1 cellular context compared by ENCODE assay signal in genomic region chr13:114314074-114314912, GRCh38.
A peak's percentile ranks its signal among the peaks of the same experiment; 100 is the strongest.
TF ChIP-seq lines count a peak whose summit lies in the region.

Gene CHAMP1 (plus strand): TSS chr13:114314503. CDS start chr13:114323843, 9,340 bp downstream.

TF ChIP-seq in HepG2, 621 proteins besides CTCF, POLR2A, EP300 and RAD21 (continued from another document and continues in another):
- TF ChIP-seq DZIP1 (CRISPR knock-in tag; IDR thresholded peaks at IDR 0.05) = no peak
- TF ChIP-seq GABPA (IDR thresholded peaks at IDR 0.05; ENCODE audit: low read depth, low read length) = peak; percentile 82
- peak; percentile 56 for TF ChIP-seq GABPA (CRISPR knock-in tag; IDR thresholded peaks at IDR 0.05; ENCODE audit: low read depth)
- peak; percentile 62 for TF ChIP-seq MED8 (CRISPR knock-in tag; IDR thresholded peaks at IDR 0.05; ENCODE audit: insufficient replicate concordance)
- TF ChIP-seq HDAC1 (CRISPR knock-in tag; IDR thresholded peaks at IDR 0.05) = peak; percentile 46
- peak; percentile 95 for TF ChIP-seq SPEN (CRISPR knock-in tag; IDR thresholded peaks at IDR 0.05; ENCODE audit: low read depth)
- TF ChIP-seq ZNF816 (CRISPR knock-in tag; IDR thresholded peaks at IDR 0.05; ENCODE audit: borderline replicate concordance) = peak; percentile 31; the same call in 1 of the 2 replicates
- peak; percentile 93 for TF ChIP-seq ETV5 (CRISPR knock-in tag; IDR thresholded peaks at IDR 0.05; ENCODE audit: borderline replicate concordance)
- TF ChIP-seq ZNF460 (CRISPR knock-in tag; IDR thresholded peaks at IDR 0.05; ENCODE audit: borderline replicate concordance) = no peak
- peak; percentile 34; the same call in 1 of the 2 replicates for TF ChIP-seq THRA (CRISPR knock-in tag; IDR thresholded peaks at IDR 0.05; ENCODE audit: borderline replicate concordance)
- peak; percentile 71 for TF ChIP-seq ZBTB25 (CRISPR knock-in tag; IDR thresholded peaks at IDR 0.05)
- peak; percentile 70 for TF ChIP-seq TAF15 (IDR thresholded peaks at IDR 0.05; ENCODE audit: low read depth, low read length, poor library complexity, severe bottlenecking)
- TF ChIP-seq FOXJ3 (CRISPR knock-in tag; IDR thresholded peaks at IDR 0.05; ENCODE audit: borderline replicate concordance) = no peak
- TF ChIP-seq ZFP36L1 (CRISPR knock-in tag; IDR thresholded peaks at IDR 0.05) = peak; percentile 98
- peak; percentile 59; the same call in 1 of the 2 replicates for TF ChIP-seq ZNF616 (CRISPR knock-in tag; IDR thresholded peaks at IDR 0.05; ENCODE audit: low read depth)
- TF ChIP-seq IRF2 (CRISPR knock-in tag; IDR thresholded peaks at IDR 0.05) = peak; percentile 45; the same call in 1 of the 2 replicates
- TF ChIP-seq ZNF614 (CRISPR knock-in tag; IDR thresholded peaks at IDR 0.05; ENCODE audit: borderline replicate concordance) = peak; percentile 37; the same call in 1 of the 2 replicates
- TF ChIP-seq SALL2 (CRISPR knock-in tag; IDR thresholded peaks at IDR 0.05) = 0 out of 2 replicates have a peak, but pooled peaks have one; percentile 56
- TF ChIP-seq ZNF446 (CRISPR knock-in tag; IDR thresholded peaks at IDR 0.05) = peak; percentile 93
- 0 out of 2 replicates have a peak, but pooled peaks have one; percentile 30 for TF ChIP-seq ZNF841 (CRISPR knock-in tag; IDR thresholded peaks at IDR 0.05; ENCODE audit: borderline replicate concordance)
- TF ChIP-seq POGK (CRISPR knock-in tag; conservative IDR thresholded peaks at IDR 0.05) = peak; percentile 96
- TF ChIP-seq NR3C1 (CRISPR knock-in tag; IDR thresholded peaks at IDR 0.05) = no peak
- TF ChIP-seq EEA1 (CRISPR knock-in tag; IDR thresholded peaks at IDR 0.05; ENCODE audit: borderline replicate concordance) = peak; percentile 56; the same call in 1 of the 2 replicates
- peak; percentile 74; the same call in 1 of the 2 replicates for TF ChIP-seq KLF15 (CRISPR knock-in tag; IDR thresholded peaks at IDR 0.05; ENCODE audit: borderline replicate concordance)
- TF ChIP-seq TBX3 (IDR thresholded peaks at IDR 0.05; ENCODE audit: borderline replicate concordance) = no peak
- TF ChIP-seq ZFP90 (CRISPR knock-in tag; IDR thresholded peaks at IDR 0.05; ENCODE audit: borderline replicate concordance) = no peak; the same call in 1 of the 2 replicates
- peak; percentile 47; the same call in 1 of the 2 replicates for TF ChIP-seq ZNF275 (CRISPR knock-in tag; IDR thresholded peaks at IDR 0.05; ENCODE audit: borderline replicate concordance)
- peak; percentile 68 for TF ChIP-seq MXD3 (CRISPR knock-in tag; IDR thresholded peaks at IDR 0.05)
- peak; percentile 86 for TF ChIP-seq KDM5B (CRISPR knock-in tag; IDR thresholded peaks at IDR 0.05; ENCODE audit: borderline replicate concordance)
- TF ChIP-seq MXD4 (CRISPR knock-in tag; IDR thresholded peaks at IDR 0.05) = peak; percentile 86
- TF ChIP-seq ZNF891 (CRISPR knock-in tag; IDR thresholded peaks at IDR 0.05) = no peak
- TF ChIP-seq SOX13 (IDR thresholded peaks at IDR 0.05) = no peak
- peak in 1 of 2 experiments; percentile 31; a peak in 1 of 4 replicates for TF ChIP-seq SOX13 (CRISPR knock-in tag; conservative IDR thresholded peaks at IDR 0.05 in 1 of 2, IDR thresholded peaks at IDR 0.05 in 1 of 2)
- TF ChIP-seq GLI4 (CRISPR knock-in tag; IDR thresholded peaks at IDR 0.05; ENCODE audit: borderline replicate concordance) = 0 out of 2 replicates have a peak, but pooled peaks have one; percentile 19
- 0 out of 2 replicates have a peak, but pooled peaks have one; percentile 10 for TF ChIP-seq CERS6 (CRISPR knock-in tag; IDR thresholded peaks at IDR 0.05)
- TF ChIP-seq ZNF687 (CRISPR knock-in tag; IDR thresholded peaks at IDR 0.05) = peak; percentile 91
- TF ChIP-seq MAF1 (CRISPR knock-in tag; IDR thresholded peaks at IDR 0.05; ENCODE audit: borderline replicate concordance) = 0 out of 2 replicates have a peak, but pooled peaks have one; percentile 55
- TF ChIP-seq SRSF4 (IDR thresholded peaks at IDR 0.05; ENCODE audit: low read depth, low read length, poor library complexity, severe bottlenecking) = no peak
- peak; percentile 91 for TF ChIP-seq MYC (CRISPR knock-in tag; IDR thresholded peaks at IDR 0.05; ENCODE audit: borderline replicate concordance)
- TF ChIP-seq TFAP4 (IDR thresholded peaks at IDR 0.05; ENCODE audit: borderline replicate concordance, low read depth) = no peak; the same call in 1 of the 2 replicates
- no peak for TF ChIP-seq SMAD1 (CRISPR knock-in tag; IDR thresholded peaks at IDR 0.05; ENCODE audit: borderline replicate concordance, low read depth)
- no peak for TF ChIP-seq ZNF10 (CRISPR knock-in tag; IDR thresholded peaks at IDR 0.05; ENCODE audit: borderline replicate concordance, low read depth)
- TF ChIP-seq TOPORS (CRISPR knock-in tag; IDR thresholded peaks at IDR 0.05) = peak; percentile 87
- peak; percentile 100 for TF ChIP-seq ATF7-NPFF (CRISPR knock-in tag; IDR thresholded peaks at IDR 0.05; ENCODE audit: low read depth)
- peak; percentile 98 for TF ChIP-seq ZFX (CRISPR knock-in tag; IDR thresholded peaks at IDR 0.05; ENCODE audit: low read depth)
- TF ChIP-seq SAFB2 (CRISPR knock-in tag; IDR thresholded peaks at IDR 0.05; ENCODE audit: borderline replicate concordance, low read depth) = peak; percentile 54; the same call in 1 of the 2 replicates
- TF ChIP-seq SKIL (CRISPR knock-in tag; IDR thresholded peaks at IDR 0.05; ENCODE audit: borderline replicate concordance) = peak; percentile 11; the same call in 1 of the 2 replicates
